Comparison of ENCODE assay signal across 24 cellular contexts in the genomic region with DNA sequence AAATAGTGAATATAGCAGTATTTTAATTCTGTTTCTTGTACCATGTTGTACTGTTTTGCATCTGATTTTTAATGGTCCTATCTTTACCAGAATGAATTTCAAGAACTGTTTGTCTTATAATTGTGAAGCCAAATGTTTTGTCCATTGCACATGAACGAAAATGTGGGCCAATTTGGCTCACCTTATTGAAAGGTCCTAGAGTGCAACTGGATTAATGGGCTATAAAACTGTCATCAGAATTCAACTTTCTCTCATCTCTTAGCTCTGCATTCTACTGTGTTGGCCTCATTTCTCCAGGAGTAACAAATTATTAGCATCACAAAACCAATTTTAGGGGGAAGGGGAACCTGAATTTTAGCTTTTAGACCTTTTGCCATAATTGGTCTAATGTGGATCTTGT.
DNase-seq lines count a peak whose midpoint lies in the region; ATAC-seq and TF ChIP-seq lines count a peak whose summit lies in the region.
"Had no signal": no experiment of that assay in that cellular context is flagged by ENCODE, and none has a peak within 500 bp of the region (broad histone marks: within the 10 kb centered on the region; RNA-seq: fewer than 3 reads in every experiment).

No MANE protein-coding gene starts in this region.

- intact Hi-C loops in sciatic nerve (cut with DNase I) = no loop called here

- no peaks in the 10 kb centered on the region for H3K4me1 Mint-ChIP-seq in activated naive CD4-positive, alpha-beta T cell treated with anti-CD3 and anti-CD28 coated beads, Interleukin-2, amount 10 ng/mL, durations not matched to agents 7 days and 5 days
- H3K4me1 Mint-ChIP-seq: CD14-positive monocyte; CD4-positive, alpha-beta memory T cell; CD4-positive, CD25-positive, alpha-beta regulatory T cell; CD8-positive, alpha-beta memory T cell had no signal

- TF ChIP-seq EP300 in Ishikawa (IDR thresholded peaks at IDR 0.05; ENCODE audit: borderline replicate concordance) = no peak

- no peak overlapping the region for H3K4me3 Mint-ChIP-seq in activated naive CD4-positive, alpha-beta T cell treated with anti-CD3 and anti-CD28 coated beads, Interleukin-2, amount 10 ng/mL, durations not matched to agents 7 days and 5 days
- H3K4me3 Mint-ChIP-seq: CD14-positive monocyte; CD4-positive, alpha-beta memory T cell; CD4-positive, CD25-positive, alpha-beta regulatory T cell; CD8-positive, alpha-beta memory T cell had no signal

- DNase-seq in NCI-H446 treated with DMSO at 0.1 percent for 48 hours (lab: John Stamatoyannopoulos, UW) = peak; percentile 32
- no peak for DNase-seq in sciatic nerve (ENCODE audit: low spot score)
- DNase-seq in activated effector memory CD4-positive, alpha-beta T cell treated with Interleukin-2 at 50 U/mL for 16 hours = no peak
- DNase-seq in NCI-H524 treated with DMSO at 0.1 percent for 48 hours (lab: John Stamatoyannopoulos, UW) = no peak
- DNase-seq in activated naive CD4-positive, alpha-beta T cell treated with anti-CD3 and anti-CD28 coated beads, Interleukin-2, amount 10 ng/mL, durations not matched to agents 7 days and 5 days = no peak
- DNase-seq: 8988T; ACHN; BE2C; C1 segment of cervical spinal cord; CD4-positive, alpha-beta memory T cell; CD4-positive, CD25-positive, alpha-beta regulatory T cell; CD8-positive, alpha-beta memory T cell; COR-L47; DMS 273 treated with DMSO at 0.1 percent for 48 hours; DMS153; DMS53; DMS79; DND-41; EL; GDM1 had no signal

- peak; percentile 64 for ATAC-seq in sciatic nerve
- no peak for ATAC-seq in esophagus mucosa
- ATAC-seq: GM12878 had no signal

- TF ChIP-seq RAD21 in Ishikawa (IDR thresholded peaks at IDR 0.05; ENCODE audit: low read depth) = no peak

- H3K9me3 Mint-ChIP-seq in activated naive CD4-positive, alpha-beta T cell treated with anti-CD3 and anti-CD28 coated beads, Interleukin-2, amount 10 ng/mL, durations not matched to agents 7 days and 5 days = peaks cover 3% of the 10 kb centered on the region

- H3K27me3 Mint-ChIP-seq in activated naive CD4-positive, alpha-beta T cell treated with anti-CD3 and anti-CD28 coated beads, Interleukin-2, amount 10 ng/mL, durations not matched to agents 7 days and 5 days = no peaks in the 10 kb centered on the region
- H3K27me3 Mint-ChIP-seq: CD4-positive, alpha-beta memory T cell; CD4-positive, CD25-positive, alpha-beta regulatory T cell; CD8-positive, alpha-beta memory T cell had no signal

- H3K36me3 Mint-ChIP-seq in activated naive CD4-positive, alpha-beta T cell treated with anti-CD3 and anti-CD28 coated beads, Interleukin-2, amount 10 ng/mL, durations not matched to agents 7 days and 5 days = no peaks in the 10 kb centered on the region
- H3K36me3 Mint-ChIP-seq: CD14-positive monocyte; CD4-positive, alpha-beta memory T cell; CD4-positive, CD25-positive, alpha-beta regulatory T cell; CD8-positive, alpha-beta memory T cell had no signal

- CTCF ChIA-PET in activated naive CD4-positive, alpha-beta T cell treated with anti-CD3 and anti-CD28 coated beads, Interleukin-2, amount 10 ng/mL, durations not matched to agents 7 days and 5 days (lab: Charles Lee) = interaction anchor here (1.3 kb wide), 1 partner anchor 23 kb away, joined by 4 read pairs; no protein-coding TSS in a partner anchor

- no peak overlapping the region for H3K27ac Mint-ChIP-seq in activated naive CD4-positive, alpha-beta T cell treated with anti-CD3 and anti-CD28 coated beads, Interleukin-2, amount 10 ng/mL, durations not matched to agents 7 days and 5 days
- H3K27ac Mint-ChIP-seq: CD14-positive monocyte; CD4-positive, alpha-beta memory T cell; CD4-positive, CD25-positive, alpha-beta regulatory T cell; CD8-positive, alpha-beta memory T cell had no signal

TF ChIP-seq in Ishikawa, 13 proteins besides CTCF, POLR2A, EP300 and RAD21:
- TF ChIP-seq NFIC (IDR thresholded peaks at IDR 0.05) (peak; percentile 69), TEAD4 (IDR thresholded peaks at IDR 0.05) (no peak), CEBPB (IDR thresholded peaks at IDR 0.05) (no peak)
TF ChIP-seq in Ishikawa: peak in this region for 1.
